In genomic region chr11:119100246-119100959, GRCh38 we compare ENCODE assay signal across 8 cellular contexts. TPM values are rescaled to one million over a fixed set of nuclear protein-coding genes. Genes with fewer than 3 reads are reported as not detected.
DNase-seq lines count a peak whose midpoint lies in the region; ATAC-seq, FAIRE-seq and TF ChIP-seq lines count a peak whose summit lies in the region.

No MANE protein-coding gene starts in this region.

- peak overlapping the region; percentile 93 for H3K4me3 Mint-ChIP-seq in astrocyte (ENCODE audit: unreplicated experiment)

- H3K27me3 ChIP-seq in heart left ventricle: no peaks in the 10 kb centered on the region
- no peaks in the 10 kb centered on the region for H3K27me3 ChIP-seq in astrocyte (ENCODE audit: insufficient read depth, low read length)
- H3K27me3 ChIP-seq in liver (ENCODE audit: control insufficient read depth in 4 of 4, insufficient read depth in 4 of 4, low read length in 3 of 4): no peaks in the 10 kb centered on the region

- peak overlapping the region; percentile 25 for H2AFZ ChIP-seq in astrocyte (ENCODE audit: low read depth, low read length)

- H3K9ac ChIP-seq in astrocyte (ENCODE audit: low read length) (peak overlapping the region; percentile 88), liver (ENCODE audit: low read depth in 1 of 2, low read length in 2 of 2) (no peak overlapping the region)

- H3K4me1 Mint-ChIP-seq in astrocyte (ENCODE audit: low read depth, unreplicated experiment): peaks cover 11% of the 10 kb centered on the region

- no peak for FAIRE-seq in astrocyte (lab: Jason Lieb, UNC)
- no peak for FAIRE-seq in urothelium cell line (lab: Jason Lieb, UNC)

- WGBS in heart left ventricle, 4 donors: 50 to 58% (median 54%) methylated on average over 11 of the region's 11 CpGs
- 53% methylated on average over 11 of the region's 11 CpGs for WGBS in liver

- H3K27ac Mint-ChIP-seq in astrocyte (ENCODE audit: unreplicated experiment): no peak overlapping the region

- TF ChIP-seq RAD21 in liver (IDR thresholded peaks at IDR 0.05): peak; percentile 67 to 73

- H3K4me3 ChIP-seq in heart left ventricle (peak overlapping the region in 11 of 12 donors; percentile 56 to 94 (median 86)), astrocyte (ENCODE audit: insufficient read depth, low read depth, low read length) (peak overlapping the region; percentile 85), liver (ENCODE audit: low read depth in 1 of 3, low read length in 3 of 3) (peak overlapping the region; percentile 81 to 98 (median 94))

- no peaks in the 10 kb centered on the region for H3K9me3 Mint-ChIP-seq in astrocyte (ENCODE audit: unreplicated experiment)

- no peak for DNase-seq in heart left ventricle
- no peak for DNase-seq in left ventricle myocardium superior
- peak; percentile 9 for DNase-seq in NCI-H2081 treated with DMSO at 0.1 percent for 48 hours (lab: John Stamatoyannopoulos, UW)
- peak; percentile 33 for DNase-seq in astrocyte (ENCODE audit: low read depth)
- DNase-seq in urothelium cell line (ENCODE audit: low spot score): no peak

- no peaks in the 10 kb centered on the region for H3K27me3 Mint-ChIP-seq in astrocyte (ENCODE audit: low read depth, unreplicated experiment)

- H3K79me2 ChIP-seq in astrocyte (ENCODE audit: insufficient read depth, low read length): peaks cover 19% of the 10 kb centered on the region

- H3K36me3 Mint-ChIP-seq in astrocyte (ENCODE audit: low read depth, unreplicated experiment): peaks cover 14% of the 10 kb centered on the region

- H3K27ac ChIP-seq in heart left ventricle: no peak overlapping the region
- H3K27ac ChIP-seq in astrocyte (ENCODE audit: low read depth, low read length): no peak overlapping the region
- H3K27ac ChIP-seq in liver (ENCODE audit: low read depth in 1 of 2, low read length in 2 of 2): no peak overlapping the region

- H3K4me2 ChIP-seq in astrocyte (ENCODE audit: low read length): peak overlapping the region; percentile 82

- peak in 4 of 12 donors; percentile 7 to 16 (median 11) for TF ChIP-seq CTCF in heart left ventricle (IDR thresholded peaks at IDR 0.05)
- TF ChIP-seq CTCF in astrocyte (IDR thresholded peaks at IDR 0.05; ENCODE audit: insufficient read depth, low read depth, low read length): peak; percentile 44
- TF ChIP-seq CTCF in liver (IDR thresholded peaks at IDR 0.05; ENCODE audit: low read depth, low read length, missing input control): peak; percentile 30

- H3K36me3 ChIP-seq in heart left ventricle (peaks cover 0 to 30% (median 21%) of the 10 kb centered on the region in 9 donors), astrocyte (ENCODE audit: insufficient read depth, low read length) (peaks cover 20% of the 10 kb centered on the region), liver (ENCODE audit: control insufficient read depth in 4 of 4, insufficient read depth in 3 of 4, low read depth in 1 of 4, low read length in 3 of 4) (peaks cover 4 to 18% (median 12%) of the 10 kb centered on the region in 4 donors)

- ATAC-seq in heart left ventricle: no peak
- no peak for ATAC-seq in left ventricle myocardium superior
- ATAC-seq in GM21786 (IDR thresholded peaks at IDR 0.05; ENCODE audit: unreplicated experiment): no peak
- ATAC-seq in activated CD4-positive, CD25-positive, alpha-beta regulatory T cell treated with anti-CD3 and anti-CD28 coated beads, Interleukin-2, amount 50 U/mL, for 24 hours: no peak

- no peaks in the 10 kb centered on the region for H3K9me3 ChIP-seq in heart left ventricle
- no peaks in the 10 kb centered on the region for H3K9me3 ChIP-seq in astrocyte (ENCODE audit: insufficient read depth, low read depth, low read length)
- no peaks in the 10 kb centered on the region for H3K9me3 ChIP-seq in liver (ENCODE audit: control insufficient read depth in 4 of 4, low read length in 3 of 4)

- no peaks in the 10 kb centered on the region for H4K20me1 ChIP-seq in astrocyte (ENCODE audit: insufficient read depth, low read length)

- TF ChIP-seq POLR2A in heart left ventricle (IDR thresholded peaks at IDR 0.05): no peak

- intact Hi-C loops in heart left ventricle (cut with DNase I) (loop anchor here in 4 of 10 donors (5.0 to 10.0 kb wide), 4 partner anchors 97 to 234 kb away; partner anchors contain the start of genes MCAM (in 1 of the 4) and RNF26 (in 1 of the 4)), left ventricle myocardium superior (cut with micrococcal nuclease) (no loop called here)

- peaks cover 8 to 39% (median 28%) of the 10 kb centered on the region in 12 donors for H3K4me1 ChIP-seq in heart left ventricle
- H3K4me1 ChIP-seq in astrocyte (ENCODE audit: insufficient read depth, low read length): peaks cover 15% of the 10 kb centered on the region
- H3K4me1 ChIP-seq in liver (ENCODE audit: control insufficient read depth in 4 of 4, insufficient read depth in 4 of 4, low read length in 3 of 4): peaks cover 0 to 31% (median 25%) of the 10 kb centered on the region in 4 donors

TF ChIP-seq in liver, 16 proteins besides CTCF, POLR2A, EP300 and RAD21 (continues in another document):
- TF ChIP-seq HNF4G (IDR thresholded peaks at IDR 0.05) (no peak), TAF1 (conservative IDR thresholded peaks at IDR 0.05) (no peak), REST (IDR thresholded peaks at IDR 0.05) (no peak), NR2F2 (IDR thresholded peaks at IDR 0.05) (no peak), ATF3 (IDR thresholded peaks at IDR 0.05) (no peak), EGR1 (IDR thresholded peaks at IDR 0.05; ENCODE audit: low read depth in 2 of 2) (no peak), JUND (IDR thresholded peaks at IDR 0.05) (no peak), SP1 (IDR thresholded peaks at IDR 0.05) (peak; percentile 30), FOXA1 (IDR thresholded peaks at IDR 0.05) (no peak), HNF4A (conservative IDR thresholded peaks at IDR 0.05) (peak in 1 of 2 donors; percentile 23), YY1 (IDR thresholded peaks at IDR 0.05) (peak; percentile 55)

RNA-seq across cellular contexts. Expression of gene DPAGT1, which starts 1.2 kb away (rescaled TPM):
- total RNA-seq in heart left ventricle (10 to 100 TPM; 11.2 to 32.4 (median 16.5) TPM), left ventricle myocardium superior (18.6 TPM), astrocyte (44.1 and 47.1 TPM in 2 replicates), liver (10 to 100 TPM; 12.8 to 40.5 TPM)
- polyA plus RNA-seq in heart left ventricle (10 to 100 TPM; 13.4 to 32.9 TPM), liver (10 to 100 TPM; 34.3 to 48.0 TPM)

RNA-seq across cellular contexts. Expression of gene C2CD2L, which starts 6.7 kb away (rescaled TPM):
- total RNA-seq in heart left ventricle: 10 to 100 TPM in 5 of 9 donors, 1 to 10 TPM in 4; 7.1 to 18.3 (median 11.2) TPM
- 10 to 100 TPM in 1 of 2 donors, 1 to 10 TPM in 1; 6.6 to 17.7 TPM for polyA plus RNA-seq in heart left ventricle
- total RNA-seq in left ventricle myocardium superior: 9.6 TPM
- 10.9 and 11.1 TPM in 2 replicates for total RNA-seq in astrocyte
- 1 to 10 TPM; 3.5 to 6.1 TPM for total RNA-seq in liver
- polyA plus RNA-seq in liver: 1 to 10 TPM; 2.5 to 6.3 TPM

RNA-seq across cellular contexts. Expression of gene HMBS, which starts 15.7 kb away (rescaled TPM):
- total RNA-seq in heart left ventricle (10 to 100 TPM in 8 of 9 donors, 1 to 10 TPM in 1; 8.1 to 24.1 (median 16.6) TPM), left ventricle myocardium superior (24.9 TPM), astrocyte (21.4 and 22.2 TPM in 2 replicates), liver (100 to 1,000 TPM in 1 of 2 donors, 10 to 100 TPM in 1; 10.5 to 224 TPM)
- polyA plus RNA-seq in heart left ventricle (10 to 100 TPM; 28.8 to 34.0 TPM), liver (10 to 100 TPM; 21.2 to 32.2 TPM)

RNA-seq across cellular contexts. Expression of gene HINFP, which starts 21.0 kb away (rescaled TPM):
- total RNA-seq in heart left ventricle (10 to 100 TPM in 7 of 9 donors, 1 to 10 TPM in 2; 9.4 to 16.3 (median 12.8) TPM), left ventricle myocardium superior (12.8 TPM), astrocyte (22.7 and 27.8 TPM in 2 replicates), liver (10 to 100 TPM; 10.2 to 14.3 TPM)
- polyA plus RNA-seq in heart left ventricle (10 to 100 TPM; 10.8 to 12.9 TPM), liver (1 to 10 TPM; 6.4 to 6.5 TPM)

RNA-seq across cellular contexts. Expression of gene VPS11, which starts 32.8 kb away (rescaled TPM):
- total RNA-seq in heart left ventricle: 10 to 100 TPM; 18.7 to 33.3 (median 21.5) TPM
- polyA plus RNA-seq in heart left ventricle: 10 to 100 TPM; 21.7 to 27.1 TPM
- total RNA-seq in left ventricle myocardium superior: 23.0 TPM
- total RNA-seq in astrocyte: 22.4 and 24.0 TPM in 2 replicates
- 10 to 100 TPM; 12.9 to 17.4 TPM for total RNA-seq in liver
- polyA plus RNA-seq in liver: 10 to 100 TPM in 1 of 2 donors, 1 to 10 TPM in 1; 7.2 to 11.5 TPM

Comparison
In these comparisons a context has a peak if more than half of its experiments do, and no peak if none do; other contexts are left out.
1. DNase-seq: peak in NCI-H2081 treated with DMSO at 0.1 percent for 48 hours (single experiment) and astrocyte (single experiment); none in heart left ventricle (0 of 5), left ventricle myocardium superior (single experiment) and urothelium cell line (single experiment).
2. Peak in every context shown above with its lines, with median percentiles within 50 percentile points of each other: H3K4me3 ChIP-seq.